In genomic region chr9:19699757-19700156, GRCh38 we compare ENCODE assay signal across 16 cellular contexts.
DNase-seq lines count a peak whose midpoint lies in the region; ATAC-seq and TF ChIP-seq lines count a peak whose summit lies in the region.
"Had no signal": no experiment of that assay in that cellular context is flagged by ENCODE, and none has a peak within 500 bp of the region (broad histone marks: within the 10 kb centered on the region; RNA-seq: fewer than 3 reads in every experiment).

No MANE protein-coding gene starts in this region.

- H2BK20ac ChIP-seq in H9 (ENCODE audit: low read depth, low read length, poor library complexity, severe bottlenecking): no peak overlapping the region

- intact Hi-C loops in dorsolateral prefrontal cortex (cut with DNase I): loop anchor here (2.0 to 5.0 kb wide), 4 partner anchors 57 to 207 kb away; partner anchors contain the start of gene SLC24A2 (in 1 of the 2)

- H2BK120ac ChIP-seq in H9 (ENCODE audit: low read depth, low read length, poor library complexity, severe bottlenecking): no peak overlapping the region

- no peak overlapping the region for H2AFZ ChIP-seq in H9 (ENCODE audit: low read length)

- H4K91ac ChIP-seq in H9 (ENCODE audit: insufficient read length, low read depth, low read length): no peak overlapping the region

- no peaks in the 10 kb centered on the region for H4K20me1 ChIP-seq in H9 (ENCODE audit: control insufficient read depth, insufficient read depth, insufficient read length)

- H3K27me3 ChIP-seq in H9 (ENCODE audit: insufficient read depth, low read length): no peaks in the 10 kb centered on the region
- H3K27me3 ChIP-seq in RWPE2 (ENCODE audit: insufficient read depth, poor library complexity, severe bottlenecking): no peaks in the 10 kb centered on the region
- no peaks in the 10 kb centered on the region for H3K27me3 ChIP-seq in dorsolateral prefrontal cortex

- no CpG with 5 or more reads among the region's 3 CpGs for WGBS in H9 (ENCODE audit: extremely low coverage, insufficient read length, low lambda C conversion rate)

- H3K9me3 ChIP-seq in H9 (ENCODE audit: control insufficient read depth, low read depth, low read length) (peaks cover 7% of the 10 kb centered on the region), RWPE2 (ENCODE audit: severe bottlenecking) (no peaks in the 10 kb centered on the region)

- no peak overlapping the region for H4K8ac ChIP-seq in H9 (replicated peaks; ENCODE audit: insufficient read length, low read depth, low read length)

- no peak overlapping the region for H2AK5ac ChIP-seq in H9 (ENCODE audit: insufficient read length, low read length)

- no peaks in the 10 kb centered on the region for H3K79me1 ChIP-seq in H9 (ENCODE audit: insufficient read depth, low read depth, low read length, poor library complexity, severe bottlenecking)

- H3K4me3 Mint-ChIP-seq in H9 (0 out of 5 replicates have a peak overlapping the region, but pooled peaks of 1 of the 2 experiments have one; percentile 43), nephron progenitor cell (no peak overlapping the region), osteocyte (ENCODE audit: unreplicated experiment) (no peak overlapping the region)
- H3K4me3 Mint-ChIP-seq: CD8-positive, alpha-beta T cell had no signal

- H3K18ac ChIP-seq in H9 (ENCODE audit: insufficient read length, low read depth, low read length): no peak overlapping the region

- H3K4me3 ChIP-seq in RWPE2 (ENCODE audit: severe bottlenecking) (no peak overlapping the region), dorsolateral prefrontal cortex (no peak overlapping the region)

- no peaks in the 10 kb centered on the region for H3K79me2 ChIP-seq in H9 (ENCODE audit: insufficient read depth, low read length)

- peaks cover 58 to 59% of the 10 kb centered on the region in 2 experiments for H3K4me1 Mint-ChIP-seq in H9
- H3K4me1 Mint-ChIP-seq in nephron progenitor cell: peaks cover 16% of the 10 kb centered on the region
- H3K4me1 Mint-ChIP-seq in osteocyte (ENCODE audit: unreplicated experiment): no peaks in the 10 kb centered on the region

- TF ChIP-seq CTCF in H9 (conservative IDR thresholded peaks at IDR 0.05) (0 out of 3 replicates have a peak, but pooled peaks have one; percentile 14), RWPE2 (IDR thresholded peaks at IDR 0.05; ENCODE audit: poor library complexity, severe bottlenecking) (no peak), dorsolateral prefrontal cortex (IDR thresholded peaks at IDR 0.05 in 54 of 56, conservative IDR thresholded peaks at IDR 0.05 in 2 of 56; ENCODE audit: low read depth in 1 of 56, partially characterized antibody in 56 of 56) (no peak), nephron progenitor cell (IDR thresholded peaks at IDR 0.05) (no peak), osteocyte (IDR thresholded peaks at IDR 0.05) (no peak)

- H3T11ph ChIP-seq in H9 (ENCODE audit: low read length): no peak overlapping the region

- H3K27ac ChIP-seq in H9 (ENCODE audit: insufficient read length, low read depth, low read length) (no peak overlapping the region), RWPE2 (ENCODE audit: poor library complexity, severe bottlenecking) (no peak overlapping the region), dorsolateral prefrontal cortex (peak overlapping the region; percentile 59 to 99 (median 93))

- no peak overlapping the region for H3K9ac ChIP-seq in H9 (ENCODE audit: extremely low read depth, insufficient read length, low read length)

- ATAC-seq in RWPE2 (ENCODE audit: low read depth) (0 out of 3 replicates have a peak, but pooled peaks have one; percentile 31), GM19397 (IDR thresholded peaks at IDR 0.05; ENCODE audit: unreplicated experiment) (no peak)
- ATAC-seq: CD8-positive, alpha-beta T cell; HepG2 had no signal

- peak overlapping the region; percentile 73 to 98 (median 84) for H3K27ac Mint-ChIP-seq in H9
- peak overlapping the region; percentile 54 for H3K27ac Mint-ChIP-seq in nephron progenitor cell
- no peak overlapping the region for H3K27ac Mint-ChIP-seq in osteocyte (ENCODE audit: unreplicated experiment)
- H3K27ac Mint-ChIP-seq: CD8-positive, alpha-beta T cell had no signal

- H3K27me3 Mint-ChIP-seq in H9 (ENCODE audit: low read depth) (no peaks in the 10 kb centered on the region), nephron progenitor cell (ENCODE audit: low read depth, poor library complexity) (no peaks in the 10 kb centered on the region), osteocyte (ENCODE audit: unreplicated experiment) (no peaks in the 10 kb centered on the region)

- no peak overlapping the region for H3K56ac ChIP-seq in H9 (ENCODE audit: insufficient read length, low read depth, low read length)

- no peak overlapping the region for H3K14ac ChIP-seq in H9 (ENCODE audit: insufficient read depth, low read length)

- H3K9me3 Mint-ChIP-seq in H9 (peaks cover 9 to 12% of the 10 kb centered on the region in 2 experiments; a peak in 4 of 5 replicates), nephron progenitor cell (peaks cover 4% of the 10 kb centered on the region), osteocyte (ENCODE audit: unreplicated experiment) (no peaks in the 10 kb centered on the region)
- H3K9me3 Mint-ChIP-seq: CD8-positive, alpha-beta T cell had no signal

- no peak overlapping the region for H2BK15ac ChIP-seq in H9 (ENCODE audit: low read depth, low read length)

- H2BK12ac ChIP-seq in H9 (ENCODE audit: insufficient read length, low read depth, low read length): no peak overlapping the region

- DNase-seq in H9 (peak; percentile 35), RWPE2 (ENCODE audit: low spot score) (no peak), dorsolateral prefrontal cortex (no peak), nephron progenitor cell (no peak), activated gamma-delta T cell (lab: John Stamatoyannopoulos, UW) (no peak), H4 (ENCODE audit: low spot score) (no peak), osteocyte (ENCODE audit: extremely low spot score, unreplicated experiment) (no peak)
- DNase-seq: CD8-positive, alpha-beta T cell; GOT3; Kasumi-1; NCI-H1930; NCI-H510A; NCI-H82; SIG-M5 had no signal

- peaks cover 6 to 11% (median 9%) of the 10 kb centered on the region in 3 experiments for H3K36me3 Mint-ChIP-seq in H9 (ENCODE audit: insufficient read depth in 1 of 3, low read depth in 3 of 3)
- no peaks in the 10 kb centered on the region for H3K36me3 Mint-ChIP-seq in nephron progenitor cell (ENCODE audit: low read depth)
- H3K36me3 Mint-ChIP-seq in osteocyte (ENCODE audit: unreplicated experiment): no peaks in the 10 kb centered on the region
- H3K36me3 Mint-ChIP-seq: CD8-positive, alpha-beta T cell had no signal

- no peaks in the 10 kb centered on the region for H3K23me2 ChIP-seq in H9 (ENCODE audit: insufficient read length, low read depth, low read length, poor library complexity, severe bottlenecking)

- H3K4me1 ChIP-seq in H9 (ENCODE audit: insufficient read depth, low read length): peaks cover 20% of the 10 kb centered on the region
- no peaks in the 10 kb centered on the region for H3K4me1 ChIP-seq in RWPE2 (ENCODE audit: insufficient read depth, poor library complexity, severe bottlenecking)

- no peak overlapping the region for H3K23ac ChIP-seq in H9 (ENCODE audit: insufficient read length, low read depth, low read length)

- no peaks in the 10 kb centered on the region for H3K36me3 ChIP-seq in RWPE2 (ENCODE audit: low read depth)

- H2BK5ac ChIP-seq in H9 (ENCODE audit: insufficient read length, low read length): no peak overlapping the region

- H4K5ac ChIP-seq in H9 (ENCODE audit: insufficient read length, low read depth, low read length): no peak overlapping the region

- no peak overlapping the region for H3K4ac ChIP-seq in H9 (ENCODE audit: low read depth, low read length)

- no peak overlapping the region for H3K4me2 ChIP-seq in H9 (ENCODE audit: insufficient read depth, insufficient read length, low read length)

Comparison
In these comparisons a context has a peak if more than half of its experiments do, and no peak if none do; other contexts are left out.
1. H3K27ac ChIP-seq: peak in dorsolateral prefrontal cortex (59 of 59); none in H9 (single experiment) and RWPE2 (single experiment).